11 cellular contexts compared by ENCODE assay signal in genomic region chr21:25956993-25957714, GRCh38.
DNase-seq lines count a peak whose midpoint lies in the region; ATAC-seq, FAIRE-seq and TF ChIP-seq lines count a peak whose summit lies in the region.
"Had no signal": no experiment of that assay in that cellular context is flagged by ENCODE, and none has a peak within 500 bp of the region (broad histone marks: within the 10 kb centered on the region; RNA-seq: fewer than 3 reads in every experiment).

No MANE protein-coding gene starts in this region.

- no peak overlapping the region for H2AK5ac ChIP-seq in IMR-90 (ENCODE audit: low read depth, low read length)

- no peak overlapping the region for H3K56ac ChIP-seq in IMR-90 (ENCODE audit: extremely low read depth, insufficient read depth, low read length)

- dilution Hi-C loops in IMR-90 (cut with HindIII; ENCODE audit: low sequenced_read_pairs, unreplicated experiment) = no loop called here

- H2AFZ ChIP-seq in IMR-90 (replicated peaks; ENCODE audit: low read length, poor library complexity) (no peak overlapping the region), hepatocyte (no peak overlapping the region)

- H3K14ac ChIP-seq in IMR-90 (replicated peaks; ENCODE audit: low read depth, low read length) = no peak overlapping the region

- no peak overlapping the region for H2BK120ac ChIP-seq in IMR-90 (ENCODE audit: low read depth, low read length)

- POLR2A ChIA-PET in IMR-90 (lab: Charles Lee; ENCODE audit: unreplicated experiment) = interaction anchor here (0.7 kb wide), 1 partner anchor 198 kb away, joined by 3 read pairs; no protein-coding TSS in a partner anchor

- peaks cover 9 to 17% of the 10 kb centered on the region in 2 experiments; a peak in 3 of 4 replicates for H3K79me1 ChIP-seq in IMR-90 (ENCODE audit: low read depth in 1 of 2, low read length in 2 of 2)

- no peak overlapping the region for H2BK15ac ChIP-seq in IMR-90 (ENCODE audit: low read depth, low read length)

- H4K20me1 ChIP-seq in IMR-90 (ENCODE audit: insufficient read depth, low read length) = no peaks in the 10 kb centered on the region
- no peaks in the 10 kb centered on the region for H4K20me1 ChIP-seq in hepatocyte (ENCODE audit: insufficient read depth, poor library complexity, severe bottlenecking)

- no peak for TF ChIP-seq RAD21 in IMR-90 (IDR thresholded peaks at IDR 0.05; ENCODE audit: low read length)

- H4K91ac ChIP-seq in IMR-90 (ENCODE audit: insufficient read depth, low read depth, low read length) = no peak overlapping the region

- H2AK9ac ChIP-seq in IMR-90 (replicated peaks; ENCODE audit: low read depth, low read length, poor library complexity) = no peak overlapping the region

- no peaks in the 10 kb centered on the region for H3K9me2 ChIP-seq in hepatocyte (replicated peaks; ENCODE audit: insufficient read depth)

- no peak overlapping the region for H4K5ac ChIP-seq in IMR-90 (ENCODE audit: low read depth, low read length)

- no peaks in the 10 kb centered on the region for H3K79me2 ChIP-seq in hepatocyte

- H3K4me3 ChIP-seq in AG10803 (ENCODE audit: low read length) (no peak overlapping the region), IMR-90 (ENCODE audit: insufficient read depth, low read depth, low read length) (no peak overlapping the region), hepatocyte (no peak overlapping the region), pancreas (no peak overlapping the region), colonic mucosa (no peak overlapping the region)

- H3K36me3 ChIP-seq in IMR-90 (ENCODE audit: control insufficient read depth, insufficient read depth, low read length) (peaks cover 13% of the 10 kb centered on the region), hepatocyte (replicated peaks; ENCODE audit: insufficient read depth, low read depth) (no peaks in the 10 kb centered on the region), pancreas (peaks cover 0 to 9% (median 0%) of the 10 kb centered on the region in 3 donors), colonic mucosa (no peaks in the 10 kb centered on the region)

- H3K27me3 ChIP-seq in IMR-90 (ENCODE audit: control insufficient read depth, insufficient read depth, low read length) (no peaks in the 10 kb centered on the region), hepatocyte (no peaks in the 10 kb centered on the region), pancreas (no peaks in the 10 kb centered on the region), colonic mucosa (no peaks in the 10 kb centered on the region)

- peak; percentile 65 for DNase-seq in AG10803 (ENCODE audit: low read depth)
- DNase-seq in IMR-90 = peak; percentile 86
- no peak for DNase-seq in caudate nucleus (lab: John Stamatoyannopoulos, UW)
- peak; percentile 98 for DNase-seq in iris pigment epithelial cell (ENCODE audit: low read depth)
- no peak for DNase-seq in hepatocyte (ENCODE audit: low spot score)
- no peak for DNase-seq in pancreas
- DNase-seq in colonic mucosa = no peak
- DNase-seq: amygdala had no signal

- H3K4me2 ChIP-seq in IMR-90 (ENCODE audit: low read depth, low read length) = no peak overlapping the region
- H3K4me2 ChIP-seq in hepatocyte = no peak overlapping the region

- H3K9me1 ChIP-seq in IMR-90 (ENCODE audit: insufficient read depth, low read length) = no peaks in the 10 kb centered on the region; the same call in 1 of the 2 replicates

- no peaks in the 10 kb centered on the region for H3K9me3 ChIP-seq in IMR-90 (ENCODE audit: control insufficient read depth, insufficient read depth, low read length)
- no peaks in the 10 kb centered on the region for H3K9me3 ChIP-seq in hepatocyte (ENCODE audit: low read depth)
- no peaks in the 10 kb centered on the region for H3K9me3 ChIP-seq in pancreas
- H3K9me3 ChIP-seq in colonic mucosa = no peaks in the 10 kb centered on the region

- H3K9ac ChIP-seq in IMR-90 (ENCODE audit: low read depth, low read length) = no peak overlapping the region
- H3K9ac ChIP-seq in colonic mucosa (ENCODE audit: low read depth in 2 of 2, low read length in 2 of 2) = no peak overlapping the region

- WGBS in IMR-90 (ENCODE audit: extremely low coverage in 2 of 2, insufficient read length in 1 of 2), 2 experiments = no CpG with 5 or more reads among the region's 2 CpGs
- 53% methylated on average over 2 of the region's 2 CpGs for WGBS in hepatocyte (ENCODE audit: low lambda C conversion rate, missing lambda C conversion rate)
- WGBS in pancreas, 2 donors = 58 to 66% methylated on average over 2 of the region's 2 CpGs

- no peak overlapping the region for H3K18ac ChIP-seq in IMR-90 (ENCODE audit: low read depth, low read length)

- no peak overlapping the region; a peak in 1 of 4 replicates for H4K8ac ChIP-seq in IMR-90 (ENCODE audit: low read depth in 2 of 2, low read length in 2 of 2)

- no peak for FAIRE-seq in pancreas (lab: Jason Lieb, UNC)

- H3K23ac ChIP-seq in IMR-90 (ENCODE audit: low read depth, low read length) = no peak overlapping the region

- no peak for TF ChIP-seq POLR2A in IMR-90 (IDR thresholded peaks at IDR 0.05; ENCODE audit: low read depth, low read length)

- TF ChIP-seq CTCF in AG10803 (conservative IDR thresholded peaks at IDR 0.05; ENCODE audit: low read length) (no peak), IMR-90 (conservative IDR thresholded peaks at IDR 0.05; ENCODE audit: low read depth, low read length) (no peak), hepatocyte (IDR thresholded peaks at IDR 0.05; ENCODE audit: poor library complexity) (no peak), pancreas (IDR thresholded peaks at IDR 0.05) (no peak), colonic mucosa (IDR thresholded peaks at IDR 0.05) (no peak)

- CTCF ChIA-PET in IMR-90 (lab: Yijun Ruan, JAX) = interaction anchor here (1.1 kb wide), 1 partner anchor 62 kb away, joined by 3 read pairs; no protein-coding TSS in a partner anchor

- intact Hi-C loops in IMR-90 (cut with micrococcal nuclease) (no loop called here), pancreas (cut with DNase I) (no loop called here), colonic mucosa (cut with DNase I) (no loop called here)

- H3K4me1 ChIP-seq in IMR-90 (ENCODE audit: control insufficient read depth, insufficient read depth, low read length) = no peaks in the 10 kb centered on the region; the same call in 1 of the 2 replicates
- peaks cover 11% of the 10 kb centered on the region for H3K4me1 ChIP-seq in hepatocyte (ENCODE audit: insufficient read depth)
- no peaks in the 10 kb centered on the region for H3K4me1 ChIP-seq in pancreas
- H3K4me1 ChIP-seq in colonic mucosa = no peaks in the 10 kb centered on the region

- ATAC-seq in IMR-90 (ENCODE audit: low read depth) = peak; percentile 89
- no peak for ATAC-seq in pancreas
- ATAC-seq in HG02973 (IDR thresholded peaks at IDR 0.05; ENCODE audit: unreplicated experiment) = no peak

- in situ Hi-C loops in IMR-90 (cut with MboI; ENCODE audit: low sequenced_read_pairs) = no loop called here

- H2BK20ac ChIP-seq in IMR-90 (ENCODE audit: low read depth, low read length) = no peak overlapping the region

- no peak overlapping the region for H2BK5ac ChIP-seq in IMR-90 (ENCODE audit: low read depth, low read length, poor library complexity, severe bottlenecking)

- no TSS peak for BruUV-seq in IMR-90 (replicated peaks; lab: Mats Ljungman, UMichigan)

- no peak overlapping the region for H3K27ac ChIP-seq in IMR-90 (ENCODE audit: insufficient read depth, low read length)
- peak overlapping the region; percentile 37 for H3K27ac ChIP-seq in caudate nucleus (ENCODE audit: low read depth, low read length)
- no peak overlapping the region for H3K27ac ChIP-seq in hepatocyte
- no peak overlapping the region for H3K27ac ChIP-seq in pancreas
- H3K27ac ChIP-seq in colonic mucosa = no peak overlapping the region
- H3K27ac ChIP-seq: RWPE1, VCaP had no signal

- H3K4ac ChIP-seq in IMR-90 (ENCODE audit: low read depth, low read length) = no peak overlapping the region

TF ChIP-seq in IMR-90, 13 proteins besides CTCF, POLR2A, EP300 and RAD21:
- TF ChIP-seq CHD1 (IDR thresholded peaks at IDR 0.05; ENCODE audit: low read depth, low read length) (no peak), NFE2L2 (IDR thresholded peaks at IDR 0.05; ENCODE audit: low read depth, low read length) (no peak), CEBPB (IDR thresholded peaks at IDR 0.05; ENCODE audit: low read depth, low read length) (peak; percentile 95), RCOR1 (IDR thresholded peaks at IDR 0.05; ENCODE audit: insufficient replicate concordance, low read length) (no peak)

Comparison
In these comparisons a context has a peak if more than half of its experiments do, and no peak if none do; other contexts are left out.
1. DNase-seq: peak in AG10803 (single experiment), IMR-90 (single experiment) and iris pigment epithelial cell (single experiment); none in caudate nucleus (0 of 61), hepatocyte (single experiment), pancreas (0 of 6) and colonic mucosa (single experiment).